17 cellular contexts compared by ENCODE assay signal in the genomic region with DNA sequence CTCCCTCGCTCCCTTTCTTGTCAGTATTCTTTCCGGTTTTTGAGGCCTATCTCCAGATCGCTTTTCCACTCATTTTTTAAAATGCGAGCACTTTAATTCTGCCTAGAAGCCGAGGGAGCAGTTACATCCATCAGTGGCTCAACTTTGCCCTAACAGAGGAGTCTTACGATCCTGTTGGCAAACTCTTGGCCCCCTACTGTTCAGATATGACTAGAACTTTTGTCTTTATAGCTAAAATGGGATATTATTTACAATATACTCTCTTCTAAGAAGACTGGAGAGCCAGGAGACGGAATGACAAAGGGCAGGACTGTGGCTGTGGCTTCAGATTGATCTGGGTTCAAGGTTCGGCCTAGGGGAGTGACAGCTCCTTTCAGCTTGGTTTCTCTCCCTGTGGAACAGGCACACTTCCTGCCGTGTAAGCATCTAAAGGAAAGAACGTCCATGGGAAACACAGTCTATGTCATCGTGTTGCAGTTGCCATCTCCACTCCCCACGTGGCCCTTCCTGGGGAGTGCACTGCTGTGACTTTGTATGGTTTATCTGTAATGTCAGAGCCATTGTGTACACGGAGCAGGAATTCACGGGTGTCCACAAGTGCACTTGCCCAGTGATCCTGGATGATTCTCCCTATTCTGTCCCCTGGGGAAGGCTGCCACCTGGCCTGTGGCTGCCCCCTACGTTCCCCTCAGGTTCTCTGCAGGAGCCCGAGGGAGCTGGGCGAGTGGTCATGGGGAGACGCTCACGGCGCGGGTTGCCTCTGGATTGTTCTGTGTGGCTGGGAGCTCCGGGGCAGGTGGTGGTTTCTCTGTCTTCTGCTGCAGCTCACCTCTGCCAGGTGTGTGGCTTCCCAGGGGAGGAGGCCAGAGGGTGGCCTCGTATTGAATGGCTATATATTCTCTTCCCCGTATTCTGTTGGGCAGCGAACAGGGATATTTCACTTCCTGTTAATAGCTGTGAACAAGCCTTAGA.
DNase-seq lines count a peak whose midpoint lies in the region; ATAC-seq and TF ChIP-seq lines count a peak whose summit lies in the region.
"Had no signal": no experiment of that assay in that cellular context is flagged by ENCODE, and none has a peak within 500 bp of the region (broad histone marks: within the 10 kb centered on the region; RNA-seq: fewer than 3 reads in every experiment).

No MANE protein-coding gene starts in this region.

- intact Hi-C loops in CD4-positive, alpha-beta T cell (cut with DNase I, micrococcal nuclease) = no loop called here
- intact Hi-C loops in naive thymus-derived CD4-positive, alpha-beta T cell (cut with micrococcal nuclease) = no loop called here
- intact Hi-C loops in esophagus squamous epithelium (cut with DNase I) = no loop called here

- H3K9me2 ChIP-seq in OCI-LY1 (ENCODE audit: low read depth, low read length) (no peaks in the 10 kb centered on the region), GM23338 (ENCODE audit: insufficient read depth) (no peaks in the 10 kb centered on the region)

- no peak overlapping the region for H3K4me3 ChIP-seq in OCI-LY1 (ENCODE audit: low read depth, low read length, poor library complexity, severe bottlenecking)
- H3K4me3 ChIP-seq in naive thymus-derived CD4-positive, alpha-beta T cell (ENCODE audit: low read length) = no peak overlapping the region
- no peak overlapping the region for H3K4me3 ChIP-seq in esophagus squamous epithelium
- no peak overlapping the region for H3K4me3 ChIP-seq in GM23338
- H3K4me3 ChIP-seq: mucosa of descending colon, SJCRH30, thoracic aorta had no signal

- WGBS in esophagus squamous epithelium, 2 donors = 73 to 83% methylated on average over 15 to 17 of the region's 25 CpGs

- H3K4me1 Mint-ChIP-seq in CD4-positive, alpha-beta T cell (ENCODE audit: low read depth) = peaks cover 73% of the 10 kb centered on the region
- peaks cover 36 to 83% (median 73%) of the 10 kb centered on the region in 7 donors for H3K4me1 Mint-ChIP-seq in naive thymus-derived CD4-positive, alpha-beta T cell
- H3K4me1 Mint-ChIP-seq in GM23338 = peaks cover 21% of the 10 kb centered on the region

- no peak for DNase-seq in CD4-positive, alpha-beta T cell
- DNase-seq in DMS153 treated with DMSO at 0.1 percent for 48 hours (lab: John Stamatoyannopoulos, UW; ENCODE audit: unreplicated experiment) = peak; percentile 21
- no peak for DNase-seq in naive thymus-derived CD4-positive, alpha-beta T cell
- DNase-seq in esophagus squamous epithelium (lab: John Stamatoyannopoulos, UW) = no peak
- DNase-seq in GM23338 (ENCODE audit: low spot score) = no peak
- DNase-seq in stimulated activated naive CD4-positive, alpha-beta T cell (lab: John Stamatoyannopoulos, UW) = no peak
- DNase-seq: activated CD4-positive, alpha-beta T cell treated with anti-CD3 and anti-CD28 coated beads, Interleukin-2, amount 50 U/mL, for 48 hours; activated T-cell treated with anti-CD3 and anti-CD28 coated beads, Interleukin-2, amount 50 U/mL, for 48 hours; amniotic stem cell; C1 segment of cervical spinal cord; foreskin keratinocyte; mucosa of descending colon; NCI-H2171 treated with DMSO at 0.1 percent for 48 hours; SJCRH30; stimulated activated CD4-positive, alpha-beta T cell treated with anti-CD3 and anti-CD28 coated beads, Interleukin-4, amount 100 ng/mL, for 4 hours had no signal

- no peak for ATAC-seq in CD4-positive, alpha-beta T cell (ENCODE audit: poor library complexity)
- ATAC-seq in naive thymus-derived CD4-positive, alpha-beta T cell = no peak
- ATAC-seq in GM23338 = no peak
- ATAC-seq: foreskin keratinocyte, mucosa of descending colon had no signal

- H4K20me1 ChIP-seq in OCI-LY1 (ENCODE audit: insufficient read depth, low read length) = no peaks in the 10 kb centered on the region
- H4K20me1 ChIP-seq in GM23338 (replicated peaks; ENCODE audit: insufficient read depth) = no peaks in the 10 kb centered on the region

- H3K9me3 ChIP-seq in CD4-positive, alpha-beta T cell (ENCODE audit: control insufficient read depth, low read length) = no peaks in the 10 kb centered on the region
- H3K9me3 ChIP-seq in OCI-LY1 (ENCODE audit: low read length) (no peaks in the 10 kb centered on the region), esophagus squamous epithelium (no peaks in the 10 kb centered on the region)
- no peaks in the 10 kb centered on the region for H3K9me3 ChIP-seq in naive thymus-derived CD4-positive, alpha-beta T cell (ENCODE audit: control insufficient read depth in 2 of 3, low read length in 3 of 3)
- H3K9me3 ChIP-seq: mucosa of descending colon, SJCRH30, thoracic aorta had no signal

- TF ChIP-seq POLR2A in esophagus squamous epithelium (IDR thresholded peaks at IDR 0.05) = no peak

- peaks cover 62% of the 10 kb centered on the region for H3K4me1 ChIP-seq in OCI-LY1 (ENCODE audit: insufficient read depth, low read length, severe bottlenecking)
- peaks cover 12 to 50% of the 10 kb centered on the region in 2 donors for H3K4me1 ChIP-seq in naive thymus-derived CD4-positive, alpha-beta T cell (ENCODE audit: control insufficient read depth in 2 of 2, insufficient read depth in 2 of 2, low read length in 2 of 2)
- H3K4me1 ChIP-seq in esophagus squamous epithelium = peaks cover 0 to 7% (median 0%) of the 10 kb centered on the region in 3 donors
- H3K4me1 ChIP-seq in GM23338 (ENCODE audit: insufficient read depth) = no peaks in the 10 kb centered on the region; the same call in 1 of the 2 replicates
- H3K4me1 ChIP-seq: foreskin keratinocyte, SJCRH30 had no signal

- no peak overlapping the region for H2AFZ ChIP-seq in OCI-LY1 (ENCODE audit: low read length)
- no peak overlapping the region for H2AFZ ChIP-seq in GM23338

- peak overlapping the region; percentile 38 for H3K4me3 Mint-ChIP-seq in CD4-positive, alpha-beta T cell
- H3K4me3 Mint-ChIP-seq in naive thymus-derived CD4-positive, alpha-beta T cell = peak overlapping the region in 5 of 10 donors; percentile 10 to 51 (median 24)
- H3K4me3 Mint-ChIP-seq in GM23338 = no peak overlapping the region

- no peaks in the 10 kb centered on the region for H3K79me2 ChIP-seq in OCI-LY1 (ENCODE audit: insufficient read depth, low read length)
- no peaks in the 10 kb centered on the region for H3K79me2 ChIP-seq in GM23338 (replicated peaks; ENCODE audit: insufficient read depth)

- no peaks in the 10 kb centered on the region for H3K27me3 ChIP-seq in CD4-positive, alpha-beta T cell (ENCODE audit: control insufficient read depth, insufficient read depth, low read length)
- no peaks in the 10 kb centered on the region for H3K27me3 ChIP-seq in OCI-LY1 (ENCODE audit: insufficient read depth, low read length)
- no peaks in the 10 kb centered on the region for H3K27me3 ChIP-seq in naive thymus-derived CD4-positive, alpha-beta T cell (ENCODE audit: control insufficient read depth in 2 of 2, insufficient read depth in 2 of 2, low read length in 2 of 2)
- no peaks in the 10 kb centered on the region for H3K27me3 ChIP-seq in esophagus squamous epithelium
- no peaks in the 10 kb centered on the region for H3K27me3 ChIP-seq in GM23338 (ENCODE audit: insufficient read depth)
- H3K27me3 ChIP-seq: foreskin keratinocyte, SJCRH30 had no signal

- no peak overlapping the region for H3K27ac Mint-ChIP-seq in CD4-positive, alpha-beta T cell
- H3K27ac Mint-ChIP-seq in naive thymus-derived CD4-positive, alpha-beta T cell = peak overlapping the region in 8 of 9 donors; percentile 39 to 91 (median 78)
- no peak overlapping the region for H3K27ac Mint-ChIP-seq in GM23338

- no peak overlapping the region for H3K27ac ChIP-seq in CD4-positive, alpha-beta T cell (ENCODE audit: low read depth, low read length)
- H3K27ac ChIP-seq in OCI-LY1 (ENCODE audit: low read depth, low read length, poor library complexity, severe bottlenecking) (peak overlapping the region; percentile 95), esophagus squamous epithelium (no peak overlapping the region), GM23338 (ENCODE audit: low read depth) (no peak overlapping the region)
- H3K27ac ChIP-seq in naive thymus-derived CD4-positive, alpha-beta T cell (ENCODE audit: low read depth, low read length) = no peak overlapping the region
- H3K27ac ChIP-seq: foreskin keratinocyte, SJCRH30, thoracic aorta had no signal

- no peaks in the 10 kb centered on the region for H3K36me3 ChIP-seq in OCI-LY1 (ENCODE audit: insufficient read depth, low read length)
- H3K36me3 ChIP-seq in naive thymus-derived CD4-positive, alpha-beta T cell (ENCODE audit: control insufficient read depth in 2 of 3, insufficient read depth in 3 of 3, low read length in 3 of 3) = no peaks in the 10 kb centered on the region
- no peaks in the 10 kb centered on the region for H3K36me3 ChIP-seq in esophagus squamous epithelium
- H3K36me3 ChIP-seq in GM23338 (ENCODE audit: insufficient read depth) = no peaks in the 10 kb centered on the region
- H3K36me3 ChIP-seq: SJCRH30 had no signal

- CTCF ChIA-PET in CD4-positive, alpha-beta T cell (lab: Charles Lee) = interaction anchor here (1.0 kb wide), 1 partner anchor 23 kb away, joined by 3 read pairs; no protein-coding TSS in a partner anchor
- CTCF ChIA-PET in naive thymus-derived CD4-positive, alpha-beta T cell (lab: Charles Lee) = no interaction called here

- no peak for TF ChIP-seq CTCF in CD4-positive, alpha-beta T cell (IDR thresholded peaks at IDR 0.05)
- TF ChIP-seq CTCF in OCI-LY1 (IDR thresholded peaks at IDR 0.05; ENCODE audit: low read length) (peak; percentile 51), esophagus squamous epithelium (IDR thresholded peaks at IDR 0.05) (no peak), GM23338 (conservative IDR thresholded peaks at IDR 0.05; ENCODE audit: low read depth in 2 of 2) (no peak)

- H3K36me3 Mint-ChIP-seq in CD4-positive, alpha-beta T cell (ENCODE audit: low read depth) = no peaks in the 10 kb centered on the region
- no peaks in the 10 kb centered on the region for H3K36me3 Mint-ChIP-seq in naive thymus-derived CD4-positive, alpha-beta T cell
- no peaks in the 10 kb centered on the region for H3K36me3 Mint-ChIP-seq in GM23338 (ENCODE audit: low read depth)

- POLR2A ChIA-PET in CD4-positive, alpha-beta T cell (lab: Charles Lee) = interaction anchor here (0.6 to 1.5 kb wide), 2 partner anchors 18 to 24 kb away, joined by 3 to 4 read pairs; no protein-coding TSS in a partner anchor
- POLR2A ChIA-PET in naive thymus-derived CD4-positive, alpha-beta T cell (lab: Charles Lee) = no interaction called here

- no peak overlapping the region for H3K9ac ChIP-seq in OCI-LY1 (ENCODE audit: low read length)

- H3K4me2 ChIP-seq in OCI-LY1 (ENCODE audit: low read length) (no peak overlapping the region), GM23338 (no peak overlapping the region)

- H3K27me3 Mint-ChIP-seq in CD4-positive, alpha-beta T cell = no peaks in the 10 kb centered on the region
- no peaks in the 10 kb centered on the region for H3K27me3 Mint-ChIP-seq in naive thymus-derived CD4-positive, alpha-beta T cell
- no peaks in the 10 kb centered on the region for H3K27me3 Mint-ChIP-seq in GM23338 (ENCODE audit: insufficient read depth, low read depth, poor library complexity)

- H3K9me3 Mint-ChIP-seq in CD4-positive, alpha-beta T cell = no peaks in the 10 kb centered on the region
- H3K9me3 Mint-ChIP-seq in naive thymus-derived CD4-positive, alpha-beta T cell = no peaks in the 10 kb centered on the region
- H3K9me3 Mint-ChIP-seq in GM23338 = no peaks in the 10 kb centered on the region

- peaks cover 7% of the 10 kb centered on the region for H3F3A ChIP-seq in OCI-LY1 (ENCODE audit: insufficient read depth, low read length)
- no peaks in the 10 kb centered on the region for H3F3A ChIP-seq in GM23338 (replicated peaks; ENCODE audit: low read depth)

TF ChIP-seq in GM23338, 12 proteins besides CTCF, POLR2A, EP300 and RAD21 (continues in another document):
- no peak for TF ChIP-seq ZNF114 (CRISPR knock-in tag; IDR thresholded peaks at IDR 0.05)

Comparison
In these comparisons a context has a peak if more than half of its experiments do, and no peak if none do; other contexts are left out.
1. H3K27ac Mint-ChIP-seq: peak in naive thymus-derived CD4-positive, alpha-beta T cell (8 of 9); none in CD4-positive, alpha-beta T cell (single experiment) and GM23338 (single experiment).